18 cellular contexts compared by ENCODE assay signal in the genomic region with DNA sequence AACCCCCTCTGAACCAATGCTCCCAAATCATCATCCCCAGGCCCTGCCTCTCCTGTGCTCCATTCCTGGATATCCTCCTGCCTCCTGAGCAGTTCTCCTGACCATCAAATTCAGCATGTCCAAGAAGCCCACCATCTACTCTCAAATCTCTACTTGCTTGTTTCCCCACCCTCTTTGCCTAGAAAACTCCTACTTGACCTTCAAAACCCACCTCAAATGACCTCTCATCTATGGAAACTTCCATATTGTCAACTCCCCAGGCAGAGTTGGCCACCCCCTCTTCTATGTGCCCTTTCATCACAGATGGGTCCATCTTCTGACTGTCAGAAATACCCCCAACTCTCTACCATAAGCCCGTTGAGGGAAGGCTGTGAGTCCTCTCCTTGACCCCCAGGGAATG.
"Had no signal": no experiment of that assay in that cellular context is flagged by ENCODE, and none has a peak within 500 bp of the region (broad histone marks: within the 10 kb centered on the region; RNA-seq: fewer than 3 reads in every experiment).

No MANE protein-coding gene starts in this region.

- H3K36me3 Mint-ChIP-seq: activated naive CD4-positive, alpha-beta T cell treated with anti-CD3 and anti-CD28 coated beads, Interleukin-2, amount 50 U/mL, for 72 hours had no signal

- H3K27ac ChIP-seq: brain microvascular endothelial cell, epithelial cell of prostate, lower lobe of right lung, tibial nerve had no signal

- H3K9me3 Mint-ChIP-seq: activated naive CD4-positive, alpha-beta T cell treated with anti-CD3 and anti-CD28 coated beads, Interleukin-2, amount 50 U/mL, for 72 hours; activated T-cell treated with anti-CD3 and anti-CD28 coated beads, Interleukin-2, amount 50 U/mL, for 4 hours; dendritic cell treated with granulocyte-macrophage colony-stimulating factor and Interleukin-4, amounts not matched to agents 40 ng/mL and 50 ng/mL, for 4 days had no signal

- H3K4me1 ChIP-seq: lower lobe of right lung had no signal

- H3K4me3 ChIP-seq: lower lobe of right lung, tibial nerve had no signal

- H3K4me3 Mint-ChIP-seq: activated T-cell treated with anti-CD3 and anti-CD28 coated beads, Interleukin-2, amount 50 U/mL, for 4 hours; dendritic cell treated with granulocyte-macrophage colony-stimulating factor and Interleukin-4, amounts not matched to agents 40 ng/mL and 50 ng/mL, for 4 days had no signal

- H3K27me3 ChIP-seq: brain microvascular endothelial cell, tibial nerve had no signal

- ATAC-seq: activated T-cell treated with anti-CD3 and anti-CD28 coated beads, Interleukin-2, amount 50 U/mL, for 4 hours; lower lobe of right lung had no signal

- DNase-seq: activated CD4-positive, CD25-positive, alpha-beta regulatory T cell treated with anti-CD3 and anti-CD28 coated beads, Interleukin-2, amount 50 U/mL, for 72 hours; activated gamma-delta T cell; activated T-cell treated with anti-CD3 and anti-CD28 coated beads, Interleukin-2, amount 50 U/mL, for 4 hours; brain microvascular endothelial cell; effector memory CD4-positive, alpha-beta T cell; foreskin melanocyte; head of caudate nucleus; left cardiac atrium; lower lobe of right lung; posterior cingulate gyrus; stimulated activated CD4-positive, alpha-beta T cell treated with anti-CD3 and anti-CD28 coated beads, Interleukin-2, amount 100 ng/mL, for 48 hours; stimulated activated naive CD4-positive, alpha-beta T cell treated with Interleukin-2 at 50 U/mL for 16 hours; T-helper 1 cell; T1000 had no signal

- H3K27ac Mint-ChIP-seq: dendritic cell treated with granulocyte-macrophage colony-stimulating factor and Interleukin-4, amounts not matched to agents 40 ng/mL and 50 ng/mL, for 4 days had no signal
